Comparison of ENCODE assay signal across 21 cellular contexts in the genomic region with DNA sequence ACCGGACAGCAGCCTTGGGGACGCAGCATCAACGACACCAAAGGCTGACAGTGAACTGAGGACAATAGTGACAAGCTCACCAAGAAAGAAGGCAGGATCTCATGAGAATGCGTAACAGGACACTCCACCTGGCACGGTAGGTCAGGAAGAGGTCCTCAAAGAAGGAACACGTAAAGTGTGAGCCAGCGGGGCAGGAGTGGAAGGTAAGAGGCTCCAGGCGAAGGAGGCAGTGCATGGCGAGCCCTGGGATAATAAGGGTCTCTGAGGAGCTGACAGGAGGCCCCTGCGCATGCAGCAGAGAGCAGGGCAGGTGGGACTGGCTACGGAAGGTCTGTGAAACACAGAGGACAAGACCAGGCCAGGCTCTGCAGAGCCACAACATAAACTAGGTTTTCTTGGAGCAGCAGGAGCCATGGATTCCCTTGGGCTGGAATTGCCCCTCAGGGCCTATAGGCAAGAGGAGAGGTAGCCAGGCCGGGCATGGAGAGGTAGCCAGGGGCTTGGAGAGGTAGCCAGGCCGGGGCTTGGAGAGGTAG. TPM values are rescaled to one million over a fixed set of nuclear protein-coding genes. Genes with fewer than 3 reads are reported as not detected.
A peak's percentile ranks its signal among the peaks of the same experiment; 100 is the strongest.
DNase-seq lines count a peak whose midpoint lies in the region; TF ChIP-seq lines count a peak whose summit lies in the region.
"Had no signal": no experiment of that assay in that cellular context is flagged by ENCODE, and none has a peak within 500 bp of the region (broad histone marks: within the 10 kb centered on the region; RNA-seq: fewer than 3 reads in every experiment).

No MANE protein-coding gene starts in this region.

- H3K9me3 Mint-ChIP-seq in chondrocyte (ENCODE audit: low read depth) (no peaks in the 10 kb centered on the region), nephron progenitor cell (peaks cover 1% of the 10 kb centered on the region), type B pancreatic cell (no peaks in the 10 kb centered on the region)
- H3K9me3 Mint-ChIP-seq: activated B cell treated with CpG ODN at 0.5 μM for 24 hours; activated naive CD8-positive, alpha-beta T cell treated with anti-CD3 and anti-CD28 coated beads, Interleukin-2, amount 10 ng/mL, durations not matched to agents 7 days and 5 days; CD8-positive, alpha-beta memory T cell; nephron; stimulated activated naive CD8-positive, alpha-beta T cell treated with anti-CD3 and anti-CD28 coated beads, Interleukin-15, amount 100 ng/mL, for 72 hours had no signal

- peaks cover 13% of the 10 kb centered on the region for H3K4me1 Mint-ChIP-seq in chondrocyte (ENCODE audit: low read depth)
- H3K4me1 Mint-ChIP-seq in nephron progenitor cell: peaks cover 36% of the 10 kb centered on the region
- peaks cover 4% of the 10 kb centered on the region for H3K4me1 Mint-ChIP-seq in type B pancreatic cell (ENCODE audit: unreplicated experiment)

- DNase-seq in activated CD8-positive, alpha-beta memory T cell treated with anti-CD3 and anti-CD28 coated beads for 24 hours: peak; percentile 43
- DNase-seq in activated CD8-positive, alpha-beta memory T cell treated with anti-CD3 and anti-CD28 coated beads, Interleukin-2, amount 50 U/mL, for 48 hours: no peak
- DNase-seq in chondrocyte (ENCODE audit: low spot score) (peak; percentile 66), nephron progenitor cell (no peak), type B pancreatic cell (ENCODE audit: extremely low spot score, unreplicated experiment) (peak; percentile 60), KBM-7 (no peak), retina (no peak), RKO (ENCODE audit: low spot score) (no peak)
- DNase-seq: activated B cell treated with CpG ODN at 0.5 μM for 24 hours; activated naive CD8-positive, alpha-beta T cell treated with anti-CD3 and anti-CD28 coated beads, Interleukin-2, amount 10 ng/mL, durations not matched to agents 7 days and 5 days; activated T-cell treated with anti-CD3 and anti-CD28 coated beads for 4 hours; AML-193; CD8-positive, alpha-beta memory T cell; effector memory CD4-positive, alpha-beta T cell; GF-D8; mucosa of descending colon; NCI-H1417 treated with DMSO at 0.1 percent for 48 hours; stimulated activated CD4-positive, alpha-beta T cell treated with anti-CD3 and anti-CD28 coated beads, Interleukin-15, amount 100 ng/mL, for 24 hours; stimulated activated naive CD8-positive, alpha-beta T cell treated with anti-CD3 and anti-CD28 coated beads, Interleukin-15, amount 100 ng/mL, for 72 hours; T-helper 9 cell had no signal

- H3K27me3 Mint-ChIP-seq in chondrocyte (ENCODE audit: low read depth) (no peaks in the 10 kb centered on the region), nephron progenitor cell (ENCODE audit: low read depth, poor library complexity) (peaks cover 5% of the 10 kb centered on the region), type B pancreatic cell (no peaks in the 10 kb centered on the region)
- H3K27me3 Mint-ChIP-seq: activated B cell treated with CpG ODN at 0.5 μM for 24 hours; activated naive CD8-positive, alpha-beta T cell treated with anti-CD3 and anti-CD28 coated beads, Interleukin-2, amount 10 ng/mL, durations not matched to agents 7 days and 5 days; CD8-positive, alpha-beta memory T cell; stimulated activated naive CD8-positive, alpha-beta T cell treated with anti-CD3 and anti-CD28 coated beads, Interleukin-15, amount 100 ng/mL, for 72 hours had no signal

- TF ChIP-seq CTCF in chondrocyte (IDR thresholded peaks at IDR 0.05) (no peak), nephron progenitor cell (IDR thresholded peaks at IDR 0.05) (no peak), type B pancreatic cell (conservative IDR thresholded peaks at IDR 0.05) (no peak)

- H3K4me3 Mint-ChIP-seq in chondrocyte (ENCODE audit: unreplicated experiment): no peak overlapping the region
- H3K4me3 Mint-ChIP-seq in nephron progenitor cell: no peak overlapping the region
- H3K4me3 Mint-ChIP-seq in type B pancreatic cell: no peak overlapping the region
- H3K4me3 Mint-ChIP-seq: activated B cell treated with CpG ODN at 0.5 μM for 24 hours; activated naive CD8-positive, alpha-beta T cell treated with anti-CD3 and anti-CD28 coated beads, Interleukin-2, amount 10 ng/mL, durations not matched to agents 7 days and 5 days; CD8-positive, alpha-beta memory T cell; nephron; stimulated activated naive CD8-positive, alpha-beta T cell treated with anti-CD3 and anti-CD28 coated beads, Interleukin-15, amount 100 ng/mL, for 72 hours had no signal

- in situ Hi-C loops in KBM-7 (cut with MboI; ENCODE audit: low pct_unique_long_range_greater_than_20kb, low sequenced_read_pairs): no loop called here

- H3K36me3 Mint-ChIP-seq in chondrocyte (ENCODE audit: low read depth) (peaks cover 18% of the 10 kb centered on the region), nephron progenitor cell (ENCODE audit: low read depth) (peaks cover 39% of the 10 kb centered on the region), type B pancreatic cell (peaks cover 7% of the 10 kb centered on the region)

- H3K27ac Mint-ChIP-seq in chondrocyte (ENCODE audit: unreplicated experiment) (no peak overlapping the region), nephron progenitor cell (peak overlapping the region; percentile 93), type B pancreatic cell (peak overlapping the region; percentile 15)
- H3K27ac Mint-ChIP-seq: activated B cell treated with CpG ODN at 0.5 μM for 24 hours; activated naive CD8-positive, alpha-beta T cell treated with anti-CD3 and anti-CD28 coated beads, Interleukin-2, amount 10 ng/mL, durations not matched to agents 7 days and 5 days; nephron had no signal

RNA-seq across cellular contexts. Expression of a gene that starts 8.2 kb away (rescaled TPM):
- 93.2 to 110 TPM (median 107 TPM) in 3 replicates for total RNA-seq in chondrocyte
- total RNA-seq in type B pancreatic cell (ENCODE audit: low replicate concordance): 60.7 and 70.2 TPM in 2 replicates

RNA-seq across cellular contexts. Expression of a gene that starts 36.1 kb away (rescaled TPM):
- total RNA-seq in chondrocyte (14.0 to 18.5 TPM (median 14.1 TPM) in 3 replicates), type B pancreatic cell (ENCODE audit: low replicate concordance) (18.5 and 24.7 TPM in 2 replicates)

Comparison
In these comparisons a context has a peak if more than half of its experiments do, and no peak if none do; other contexts are left out.
1. DNase-seq: peak in activated CD8-positive, alpha-beta memory T cell treated with anti-CD3 and anti-CD28 coated beads for 24 hours (single experiment), chondrocyte (single experiment) and type B pancreatic cell (single experiment); none in activated CD8-positive, alpha-beta memory T cell treated with anti-CD3 and anti-CD28 coated beads, Interleukin-2, amount 50 U/mL, for 48 hours (single experiment), nephron progenitor cell (single experiment), KBM-7 (single experiment), retina (single experiment) and RKO (single experiment).